In the genomic region with DNA sequence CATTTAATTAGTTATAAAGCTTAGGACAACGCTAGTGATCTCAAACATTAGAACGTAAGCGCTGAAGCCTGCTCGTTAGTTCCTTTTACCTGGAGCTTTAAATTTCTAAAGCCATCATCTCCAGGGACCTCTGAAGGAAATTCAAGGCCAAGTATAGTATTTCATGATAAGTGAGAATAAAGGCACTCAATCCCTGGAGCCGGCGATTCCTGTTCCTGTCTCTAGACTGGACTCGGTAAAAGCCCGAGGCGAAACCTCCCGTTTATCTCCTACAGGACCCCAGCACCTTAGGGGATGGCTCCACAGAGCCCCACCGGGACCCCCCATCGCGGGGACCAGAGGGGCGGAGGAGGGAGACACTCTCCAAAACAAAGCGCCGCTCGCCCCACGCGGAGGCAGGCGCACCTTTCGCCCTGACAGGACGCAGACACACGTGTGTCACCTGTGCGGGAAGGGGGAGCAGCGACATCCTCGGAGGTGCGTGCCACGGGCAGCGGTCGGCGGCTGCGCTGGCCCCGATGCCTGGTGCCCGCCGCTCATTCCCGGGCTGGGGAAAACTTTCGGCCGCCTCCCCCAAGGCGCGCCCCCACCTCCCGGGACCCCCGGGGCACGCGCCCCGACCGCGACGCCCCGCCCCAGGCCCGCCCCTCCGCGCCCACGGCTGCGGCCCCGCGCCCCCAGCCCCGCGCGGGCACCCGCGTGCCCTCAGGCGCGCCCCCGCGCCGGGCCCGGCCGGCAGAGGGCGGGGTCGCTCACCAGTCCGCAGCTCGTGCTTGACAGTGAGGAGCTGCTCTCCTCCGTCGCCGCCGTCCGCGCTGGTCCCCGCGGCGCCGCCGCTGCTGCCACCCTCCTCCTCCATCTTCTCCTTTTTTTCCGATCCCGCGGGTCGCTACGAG, we compare ENCODE assay signal across 8 cellular contexts. TPM values are rescaled to one million over a fixed set of nuclear protein-coding genes. Genes with fewer than 3 reads are reported as not detected.
A peak's percentile ranks its signal among the peaks of the same experiment; 100 is the strongest.
DNase-seq lines count a peak whose midpoint lies in the region; ATAC-seq lines count a peak whose summit lies in the region.

No MANE protein-coding gene starts in this region.

- DNase-seq in SKM-1 treated with dmso at 0.1 percent for 144 hours (lab: John Stamatoyannopoulos, UW; ENCODE audit: unreplicated experiment) (peak; percentile 44), SKM-1 (lab: John Stamatoyannopoulos, UW; ENCODE audit: unreplicated experiment) (no peak), NCI-H345 (lab: John Stamatoyannopoulos, UW) (peak; percentile 69), dermis microvascular lymphatic vessel endothelial cell (ENCODE audit: low read depth in 2 of 2) (peak; percentile 16 to 71), lung microvascular endothelial cell (ENCODE audit: low read depth in 2 of 2) (peak; percentile 63 to 76)
- peak; percentile 54 to 60 for DNase-seq in activated CD4-positive, alpha-beta T cell treated with anti-CD3 and anti-CD28 coated beads, Interleukin-2, amount 50 U/mL, for 48 hours
- peak; percentile 16 for DNase-seq in stimulated activated CD8-positive, alpha-beta memory T cell treated with anti-CD3 and anti-CD28 coated beads, Interleukin-12 subunit alpha, Interleukin-12 subunit beta, amount 100 ng/mL, for 24 hours (ENCODE audit: extremely low read depth)

- peak; percentile 20 for ATAC-seq in HG03025 (IDR thresholded peaks at IDR 0.05; ENCODE audit: low FRiP score, unreplicated experiment)

RNA-seq across cellular contexts. Expression of a gene that starts 0.6 kb away (rescaled TPM):
- total RNA-seq in dermis microvascular lymphatic vessel endothelial cell (1.2 and 2.8 TPM in 2 replicates), lung microvascular endothelial cell (0.65 and 1.2 TPM in 2 replicates)

RNA-seq across cellular contexts. Expression of a gene that starts 54.0 kb away (rescaled TPM):
- 33.9 and 47.2 TPM in 2 replicates for total RNA-seq in dermis microvascular lymphatic vessel endothelial cell
- total RNA-seq in lung microvascular endothelial cell = 29.0 and 30.1 TPM in 2 replicates
